Comparison of ENCODE assay signal across 9 cellular contexts in genomic region chrX:13690836-13691235, GRCh38. TPM values are rescaled to one million over a fixed set of nuclear protein-coding genes. Genes with fewer than 3 reads are reported as not detected.
A peak's percentile ranks its signal among the peaks of the same experiment; 100 is the strongest.
DNase-seq lines count a peak whose midpoint lies in the region; ATAC-seq and TF ChIP-seq lines count a peak whose summit lies in the region.
"Had no signal": no experiment of that assay in that cellular context is flagged by ENCODE, and none has a peak within 500 bp of the region (broad histone marks: within the 10 kb centered on the region; RNA-seq: fewer than 3 reads in every experiment).

No MANE protein-coding gene starts in this region.

- POLR2A ChIA-PET in WTC11 (lab: Charles Lee) = interaction anchor here (2.6 kb wide), 1 partner anchor 44 kb away, joined by 12 read pairs; the partner anchor contains the start of genes OFD1 and TRAPPC2

- ATAC-seq in activated naive CD4-positive, alpha-beta T cell treated with anti-CD3 and anti-CD28 coated beads, Interleukin-2, amount 50 U/mL, for 72 hours = no peak
- ATAC-seq in WTC11 (no peak), GM21390 (IDR thresholded peaks at IDR 0.05; ENCODE audit: unreplicated experiment) (no peak)
- ATAC-seq: left lung had no signal

- no peak for TF ChIP-seq CTCF in WTC11 (IDR thresholded peaks at IDR 0.05)
- TF ChIP-seq CTCF in foreskin fibroblast (IDR thresholded peaks at IDR 0.05; ENCODE audit: low read depth, low read length) = peak; percentile 14
- no peak for TF ChIP-seq CTCF in type B pancreatic cell (conservative IDR thresholded peaks at IDR 0.05)

- peak overlapping the region; percentile 93 for H3K4me3 Mint-ChIP-seq in activated naive CD4-positive, alpha-beta T cell treated with anti-CD3 and anti-CD28 coated beads, Interleukin-2, amount 50 U/mL, for 24 hours
- H3K4me3 Mint-ChIP-seq in WTC11 (peak overlapping the region; percentile 87), type B pancreatic cell (peak overlapping the region; percentile 86)

- peak overlapping the region; percentile 96 for H3K27ac Mint-ChIP-seq in activated naive CD4-positive, alpha-beta T cell treated with anti-CD3 and anti-CD28 coated beads, Interleukin-2, amount 50 U/mL, for 24 hours
- peak overlapping the region in 1 of 2 donors; percentile 97 for H3K27ac Mint-ChIP-seq in activated naive CD4-positive, alpha-beta T cell treated with anti-CD3 and anti-CD28 coated beads, Interleukin-2, amount 50 U/mL, for 72 hours
- H3K27ac Mint-ChIP-seq in WTC11 = no peak overlapping the region
- peak overlapping the region; percentile 77 for H3K27ac Mint-ChIP-seq in type B pancreatic cell

- H3K4me3 ChIP-seq in foreskin fibroblast (ENCODE audit: low read depth in 1 of 2, low read length in 2 of 2) = peak overlapping the region; percentile 85 to 87

- no peaks in the 10 kb centered on the region for H3K27me3 Mint-ChIP-seq in activated naive CD4-positive, alpha-beta T cell treated with anti-CD3 and anti-CD28 coated beads, Interleukin-2, amount 50 U/mL, for 24 hours
- H3K27me3 Mint-ChIP-seq in WTC11 (ENCODE audit: low read depth) (peaks cover 19% of the 10 kb centered on the region), type B pancreatic cell (no peaks in the 10 kb centered on the region)

- no peak for DNase-seq in activated naive CD4-positive, alpha-beta T cell treated with anti-CD3 and anti-CD28 coated beads, Interleukin-2, amount 50 U/mL, for 72 hours (ENCODE audit: low spot score in 2 of 2)
- DNase-seq in WTC11 (ENCODE audit: low spot score) (no peak), foreskin fibroblast (peak in 1 of 2 donors; percentile 21), type B pancreatic cell (ENCODE audit: extremely low spot score, unreplicated experiment) (no peak), NCI-H1092 (lab: John Stamatoyannopoulos, UW) (no peak)
- DNase-seq in stimulated activated CD4-positive, alpha-beta T cell treated with anti-CD3 and anti-CD28 coated beads, Interleukin-1b, Interleukin-23, amount 100 ng/mL, for 48 hours = no peak
- DNase-seq: left lung had no signal

- no peaks in the 10 kb centered on the region for H3K9me3 Mint-ChIP-seq in activated naive CD4-positive, alpha-beta T cell treated with anti-CD3 and anti-CD28 coated beads, Interleukin-2, amount 50 U/mL, for 24 hours
- H3K9me3 Mint-ChIP-seq in activated naive CD4-positive, alpha-beta T cell treated with anti-CD3 and anti-CD28 coated beads, Interleukin-2, amount 50 U/mL, for 72 hours = no peaks in the 10 kb centered on the region
- H3K9me3 Mint-ChIP-seq in WTC11 (no peaks in the 10 kb centered on the region), type B pancreatic cell (no peaks in the 10 kb centered on the region)

- peaks cover 61% of the 10 kb centered on the region for H3K4me1 Mint-ChIP-seq in activated naive CD4-positive, alpha-beta T cell treated with anti-CD3 and anti-CD28 coated beads, Interleukin-2, amount 50 U/mL, for 24 hours
- H3K4me1 Mint-ChIP-seq in WTC11 = peaks cover 36% of the 10 kb centered on the region
- H3K4me1 Mint-ChIP-seq in type B pancreatic cell (ENCODE audit: unreplicated experiment) = peaks cover 22% of the 10 kb centered on the region

- CTCF ChIA-PET in WTC11 (lab: Charles Lee) = no interaction called here

- H3K36me3 Mint-ChIP-seq in activated naive CD4-positive, alpha-beta T cell treated with anti-CD3 and anti-CD28 coated beads, Interleukin-2, amount 50 U/mL, for 24 hours = peaks cover 3% of the 10 kb centered on the region
- H3K36me3 Mint-ChIP-seq in activated naive CD4-positive, alpha-beta T cell treated with anti-CD3 and anti-CD28 coated beads, Interleukin-2, amount 50 U/mL, for 72 hours = peaks cover 5 to 13% of the 10 kb centered on the region in 2 donors
- no peaks in the 10 kb centered on the region for H3K36me3 Mint-ChIP-seq in WTC11
- H3K36me3 Mint-ChIP-seq in type B pancreatic cell = peaks cover 5% of the 10 kb centered on the region

TF ChIP-seq in WTC11, 78 proteins besides CTCF, POLR2A, EP300 and RAD21:
- TF ChIP-seq PRRX2 (CRISPR knock-in tag; IDR thresholded peaks at IDR 0.05) = no peak
- TF ChIP-seq ZNF138 (CRISPR knock-in tag; conservative IDR thresholded peaks at IDR 0.05) = no peak
- no peak for TF ChIP-seq ZNF121 (CRISPR knock-in tag; IDR thresholded peaks at IDR 0.05)
- TF ChIP-seq ERG (CRISPR knock-in tag; IDR thresholded peaks at IDR 0.05) = no peak

RNA-seq across cellular contexts. Expression of gene RAB9A, which starts 1.9 kb away (rescaled TPM):
- 10 to 100 TPM; 20.3 to 32.7 TPM for total RNA-seq in activated naive CD4-positive, alpha-beta T cell treated with anti-CD3 and anti-CD28 coated beads, Interleukin-2, amount 50 U/mL, for 72 hours
- total RNA-seq in WTC11 (2021) = 18.9 to 26.3 TPM (median 20.7 TPM) in 3 replicates
- total RNA-seq in type B pancreatic cell (ENCODE audit: low replicate concordance) = 26.4 and 43.3 TPM in 2 replicates

RNA-seq across cellular contexts. Expression of gene TCEANC, which starts 37.9 kb away (rescaled TPM):
- 1 to 10 TPM; 1.4 to 2.6 TPM for total RNA-seq in activated naive CD4-positive, alpha-beta T cell treated with anti-CD3 and anti-CD28 coated beads, Interleukin-2, amount 50 U/mL, for 72 hours
- 2.0 to 3.1 TPM (median 2.6 TPM) in 3 replicates for total RNA-seq in WTC11 (2021)
- total RNA-seq in type B pancreatic cell (ENCODE audit: low replicate concordance) = 2.7 and 4.6 TPM in 2 replicates

RNA-seq across cellular contexts. Expression of gene TRAPPC2, which starts 43.6 kb away (rescaled TPM):
- 10 to 100 TPM; 14.5 to 18.1 TPM for total RNA-seq in activated naive CD4-positive, alpha-beta T cell treated with anti-CD3 and anti-CD28 coated beads, Interleukin-2, amount 50 U/mL, for 72 hours
- 10.2 to 13.9 TPM (median 10.7 TPM) in 3 replicates for total RNA-seq in WTC11 (2021)
- total RNA-seq in type B pancreatic cell (ENCODE audit: low replicate concordance) = 15.5 and 21.5 TPM in 2 replicates

RNA-seq across cellular contexts. Expression of gene OFD1, which starts 43.7 kb away (rescaled TPM):
- 10 to 100 TPM; 36.9 to 40.7 TPM for total RNA-seq in activated naive CD4-positive, alpha-beta T cell treated with anti-CD3 and anti-CD28 coated beads, Interleukin-2, amount 50 U/mL, for 72 hours
- 22.8 to 25.1 TPM (median 23.4 TPM) in 3 replicates for total RNA-seq in WTC11 (2021)
- total RNA-seq in type B pancreatic cell (ENCODE audit: low replicate concordance) = 37.7 and 42.3 TPM in 2 replicates
